Comparison of ENCODE assay signal across 12 cellular contexts in the genomic region with DNA sequence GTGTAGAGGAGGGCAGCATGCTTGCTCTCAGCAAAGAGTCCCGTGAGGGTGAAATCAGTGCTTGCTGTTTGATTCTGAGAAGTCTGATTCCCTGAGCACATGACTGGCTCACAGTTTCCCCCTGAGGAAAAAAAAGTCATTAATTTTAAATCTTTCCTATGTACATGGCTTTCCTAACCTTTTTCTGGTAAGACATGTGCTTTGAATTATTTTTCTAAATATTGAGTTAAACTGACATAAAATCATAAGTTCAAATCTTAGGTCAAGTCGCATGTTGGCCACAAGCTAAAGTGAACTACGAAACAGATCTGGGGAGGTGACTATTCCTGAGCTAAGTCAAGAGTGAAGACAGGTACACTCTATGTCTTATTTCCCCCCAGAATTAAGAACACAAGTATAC. TPM values are rescaled to one million over a fixed set of nuclear protein-coding genes. Genes with fewer than 3 reads are reported as not detected.
"Had no signal": no experiment of that assay in that cellular context is flagged by ENCODE, and none has a peak within 500 bp of the region (broad histone marks: within the 10 kb centered on the region; RNA-seq: fewer than 3 reads in every experiment).

A gene with protein sequence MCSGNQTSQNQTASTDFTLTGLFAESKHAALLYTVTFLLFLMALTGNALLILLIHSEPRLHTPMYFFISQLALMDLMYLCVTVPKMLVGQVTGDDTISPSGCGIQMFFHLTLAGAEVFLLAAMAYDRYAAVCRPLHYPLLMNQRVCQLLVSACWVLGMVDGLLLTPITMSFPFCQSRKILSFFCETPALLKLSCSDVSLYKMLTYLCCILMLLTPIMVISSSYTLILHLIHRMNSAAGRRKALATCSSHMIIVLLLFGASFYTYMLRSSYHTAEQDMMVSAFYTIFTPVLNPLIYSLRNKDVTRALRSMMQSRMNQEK (minus strand): TSS at position 101 of the 400 bp plus-strand sequence. CDS start 0 bp downstream, at position 101.

RNA-seq across cellular contexts. Expression of the gene that starts here (rescaled TPM):
- total RNA-seq: OCI-LY7, PC-3, PC-9, Peyer's patch, Right ventricle myocardium inferior, Right ventricle myocardium superior, RPMI7951, SJCRH30, SJSA1, SK-MEL-5, T-cell had no signal
- polyA plus RNA-seq: SK-N-SH had no signal
